ENCODE assay signal across 1 cellular context in the genomic region with DNA sequence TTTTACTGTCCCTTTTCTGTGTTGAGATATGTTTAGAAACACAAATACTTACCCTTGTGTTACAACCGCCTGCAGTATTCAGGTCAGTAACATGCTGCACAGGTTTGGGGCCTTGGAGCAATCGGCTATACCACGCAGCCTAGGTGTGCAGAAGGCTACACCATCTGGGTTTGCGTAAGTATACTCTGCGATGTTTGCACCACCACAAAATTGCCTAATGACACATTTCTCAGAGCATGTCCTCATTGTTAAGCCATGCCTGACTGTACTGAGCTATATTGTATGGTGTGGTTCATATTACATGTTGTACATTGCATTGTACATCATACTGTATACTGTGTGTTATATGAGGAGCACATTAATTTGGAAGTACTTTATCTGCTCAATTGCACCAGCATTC.
A peak's percentile ranks its signal among the peaks of the same experiment; 100 is the strongest.
TF ChIP-seq lines count a peak whose summit lies in the region.

No MANE protein-coding gene starts in this region.

TF ChIP-seq in HepG2, 621 proteins besides CTCF, POLR2A, EP300 and RAD21:
- no peak for TF ChIP-seq EEA1 (CRISPR knock-in tag; IDR thresholded peaks at IDR 0.05; ENCODE audit: borderline replicate concordance)
- TF ChIP-seq, protein P1, sequence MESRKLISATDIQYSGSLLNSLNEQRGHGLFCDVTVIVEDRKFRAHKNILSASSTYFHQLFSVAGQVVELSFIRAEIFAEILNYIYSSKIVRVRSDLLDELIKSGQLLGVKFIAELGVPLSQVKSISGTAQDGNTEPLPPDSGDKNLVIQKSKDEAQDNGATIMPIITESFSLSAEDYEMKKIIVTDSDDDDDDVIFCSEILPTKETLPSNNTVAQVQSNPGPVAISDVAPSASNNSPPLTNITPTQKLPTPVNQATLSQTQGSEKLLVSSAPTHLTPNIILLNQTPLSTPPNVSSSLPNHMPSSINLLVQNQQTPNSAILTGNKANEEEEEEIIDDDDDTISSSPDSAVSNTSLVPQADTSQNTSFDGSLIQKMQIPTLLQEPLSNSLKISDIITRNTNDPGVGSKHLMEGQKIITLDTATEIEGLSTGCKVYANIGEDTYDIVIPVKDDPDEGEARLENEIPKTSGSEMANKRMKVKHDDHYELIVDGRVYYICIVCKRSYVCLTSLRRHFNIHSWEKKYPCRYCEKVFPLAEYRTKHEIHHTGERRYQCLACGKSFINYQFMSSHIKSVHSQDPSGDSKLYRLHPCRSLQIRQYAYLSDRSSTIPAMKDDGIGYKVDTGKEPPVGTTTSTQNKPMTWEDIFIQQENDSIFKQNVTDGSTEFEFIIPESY (CRISPR knock-in tag; IDR thresholded peaks at IDR 0.05), result peak; percentile 18; the same call in 1 of the 2 replicates
- TF ChIP-seq, protein P2, sequence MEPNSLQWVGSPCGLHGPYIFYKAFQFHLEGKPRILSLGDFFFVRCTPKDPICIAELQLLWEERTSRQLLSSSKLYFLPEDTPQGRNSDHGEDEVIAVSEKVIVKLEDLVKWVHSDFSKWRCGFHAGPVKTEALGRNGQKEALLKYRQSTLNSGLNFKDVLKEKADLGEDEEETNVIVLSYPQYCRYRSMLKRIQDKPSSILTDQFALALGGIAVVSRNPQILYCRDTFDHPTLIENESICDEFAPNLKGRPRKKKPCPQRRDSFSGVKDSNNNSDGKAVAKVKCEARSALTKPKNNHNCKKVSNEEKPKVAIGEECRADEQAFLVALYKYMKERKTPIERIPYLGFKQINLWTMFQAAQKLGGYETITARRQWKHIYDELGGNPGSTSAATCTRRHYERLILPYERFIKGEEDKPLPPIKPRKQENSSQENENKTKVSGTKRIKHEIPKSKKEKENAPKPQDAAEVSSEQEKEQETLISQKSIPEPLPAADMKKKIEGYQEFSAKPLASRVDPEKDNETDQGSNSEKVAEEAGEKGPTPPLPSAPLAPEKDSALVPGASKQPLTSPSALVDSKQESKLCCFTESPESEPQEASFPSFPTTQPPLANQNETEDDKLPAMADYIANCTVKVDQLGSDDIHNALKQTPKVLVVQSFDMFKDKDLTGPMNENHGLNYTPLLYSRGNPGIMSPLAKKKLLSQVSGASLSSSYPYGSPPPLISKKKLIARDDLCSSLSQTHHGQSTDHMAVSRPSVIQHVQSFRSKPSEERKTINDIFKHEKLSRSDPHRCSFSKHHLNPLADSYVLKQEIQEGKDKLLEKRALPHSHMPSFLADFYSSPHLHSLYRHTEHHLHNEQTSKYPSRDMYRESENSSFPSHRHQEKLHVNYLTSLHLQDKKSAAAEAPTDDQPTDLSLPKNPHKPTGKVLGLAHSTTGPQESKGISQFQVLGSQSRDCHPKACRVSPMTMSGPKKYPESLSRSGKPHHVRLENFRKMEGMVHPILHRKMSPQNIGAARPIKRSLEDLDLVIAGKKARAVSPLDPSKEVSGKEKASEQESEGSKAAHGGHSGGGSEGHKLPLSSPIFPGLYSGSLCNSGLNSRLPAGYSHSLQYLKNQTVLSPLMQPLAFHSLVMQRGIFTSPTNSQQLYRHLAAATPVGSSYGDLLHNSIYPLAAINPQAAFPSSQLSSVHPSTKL (CRISPR knock-in tag; IDR thresholded peaks at IDR 0.05), result 0 out of 2 replicates have a peak, but pooled peaks have one; percentile 18
- peak; percentile 45; the same call in 1 of the 2 replicates for TF ChIP-seq CEBPG (CRISPR knock-in tag; IDR thresholded peaks at IDR 0.05)
- TF ChIP-seq, protein P3, sequence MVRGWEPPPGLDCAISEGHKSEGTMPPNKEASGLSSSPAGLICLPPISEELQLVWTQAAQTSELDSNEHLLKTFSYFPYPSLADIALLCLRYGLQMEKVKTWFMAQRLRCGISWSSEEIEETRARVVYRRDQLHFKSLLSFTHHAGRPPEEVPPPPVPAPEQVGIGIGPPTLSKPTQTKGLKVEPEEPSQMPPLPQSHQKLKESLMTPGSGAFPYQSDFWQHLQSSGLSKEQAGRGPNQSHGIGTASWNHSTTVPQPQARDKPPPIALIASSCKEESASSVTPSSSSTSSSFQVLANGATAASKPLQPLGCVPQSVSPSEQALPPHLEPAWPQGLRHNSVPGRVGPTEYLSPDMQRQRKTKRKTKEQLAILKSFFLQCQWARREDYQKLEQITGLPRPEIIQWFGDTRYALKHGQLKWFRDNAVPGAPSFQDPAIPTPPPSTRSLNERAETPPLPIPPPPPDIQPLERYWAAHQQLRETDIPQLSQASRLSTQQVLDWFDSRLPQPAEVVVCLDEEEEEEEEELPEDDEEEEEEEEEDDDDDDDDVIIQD (CRISPR knock-in tag; IDR thresholded peaks at IDR 0.05; ENCODE audit: low read depth), result no peak
- no peak for TF ChIP-seq MBNL3 (CRISPR knock-in tag; conservative IDR thresholded peaks at IDR 0.05)
- TF ChIP-seq CEBPB (IDR thresholded peaks at IDR 0.05; ENCODE audit: borderline replicate concordance, low read depth, low read length), result peak; percentile 88
- TF ChIP-seq EZH2 (conservative IDR thresholded peaks at IDR 0.05; ENCODE audit: low read depth, low read length), result no peak
